ENCODE assay signal across 14 cellular contexts in the genomic region with DNA sequence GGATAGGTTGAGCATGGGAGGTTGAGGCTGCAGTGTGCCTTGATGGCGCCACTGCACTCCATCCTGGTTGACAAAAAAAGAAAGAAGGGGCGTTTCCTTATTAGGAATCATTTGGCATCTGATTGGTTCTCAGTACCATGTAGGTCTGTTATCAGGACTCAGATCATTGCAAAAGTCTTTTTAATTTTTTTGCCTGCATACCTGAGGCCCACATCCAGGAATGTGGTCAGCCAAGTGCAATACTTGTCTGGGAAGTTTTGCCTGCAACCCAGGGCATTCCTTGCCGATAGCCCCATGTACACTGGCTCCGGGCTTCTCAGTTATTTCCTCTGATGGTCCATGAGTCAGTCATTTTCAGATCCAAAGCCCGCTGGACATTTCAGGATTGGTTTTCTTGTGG. TPM values are rescaled to one million over a fixed set of nuclear protein-coding genes. Genes with fewer than 3 reads are reported as not detected.
DNase-seq lines count a peak whose midpoint lies in the region; ATAC-seq and TF ChIP-seq lines count a peak whose summit lies in the region.
"Had no signal": no experiment of that assay in that cellular context is flagged by ENCODE, and none has a peak within 500 bp of the region (broad histone marks: within the 10 kb centered on the region; RNA-seq: fewer than 3 reads in every experiment).

No MANE protein-coding gene starts in this region.

- no peak overlapping the region for H2AFZ ChIP-seq in GM23338
- H2AFZ ChIP-seq in SK-N-SH (ENCODE audit: low read depth): no peak overlapping the region
- H2AFZ ChIP-seq: neural progenitor cell had no signal

- H3K9me3 Mint-ChIP-seq in GM23338: no peaks in the 10 kb centered on the region
- H3K9me3 Mint-ChIP-seq in activated CD8-positive, alpha-beta T cell treated with anti-CD3 and anti-CD28 coated beads for 36 hours: no peaks in the 10 kb centered on the region
- H3K9me3 Mint-ChIP-seq: activated naive CD8-positive, alpha-beta T cell treated with anti-CD3 and anti-CD28 coated beads, Interleukin-2, amount 50 U/mL, for 24 hours; neural progenitor cell had no signal

- TF ChIP-seq EP300 in SK-N-SH (IDR thresholded peaks at IDR 0.05; ENCODE audit: borderline replicate concordance in 1 of 2, low read depth in 1 of 2, low read length in 1 of 2): peak in 1 of 2 experiments; percentile 46; a peak in 1 of 4 replicates

- H3K27ac ChIP-seq in GM23338 (ENCODE audit: low read depth) (0 out of 2 replicates have a peak overlapping the region, but pooled peaks have one; percentile 14), SK-N-SH (ENCODE audit: low read depth in 2 of 2, low read length in 1 of 2) (peak overlapping the region in 1 of 2 experiments; percentile 66; a peak in 2 of 4 replicates), substantia nigra (ENCODE audit: low read depth, low read length, poor library complexity, severe bottlenecking) (peak overlapping the region; percentile 54)
- H3K27ac ChIP-seq: neural progenitor cell had no signal

- H3K4me1 Mint-ChIP-seq in GM23338: no peaks in the 10 kb centered on the region
- H3K4me1 Mint-ChIP-seq in activated CD8-positive, alpha-beta T cell treated with anti-CD3 and anti-CD28 coated beads for 36 hours (ENCODE audit: low read depth): peaks cover 25% of the 10 kb centered on the region
- H3K4me1 Mint-ChIP-seq: neural progenitor cell had no signal

- H3K36me3 ChIP-seq in GM23338 (ENCODE audit: insufficient read depth) (peaks cover 44% of the 10 kb centered on the region), SK-N-SH (replicated peaks in 1 of 2; ENCODE audit: control insufficient read depth in 1 of 2, insufficient read depth in 2 of 2, low read length in 1 of 2) (peaks cover 48 to 71% of the 10 kb centered on the region in 2 experiments)
- H3K36me3 ChIP-seq: neural progenitor cell had no signal

- no peak for DNase-seq in GM23338 (ENCODE audit: low spot score)
- DNase-seq in SK-N-SH: no peak
- DNase-seq in glomerular visceral epithelial cell (ENCODE audit: extremely low spot score): peak; percentile 36
- no peak for DNase-seq in substantia nigra (lab: John Stamatoyannopoulos, UW)
- DNase-seq in activated CD8-positive, alpha-beta T cell treated with anti-CD3 and anti-CD28 coated beads for 36 hours: no peak
- no peak for DNase-seq in foreskin melanocyte
- DNase-seq: activated naive CD8-positive, alpha-beta T cell treated with anti-CD3 and anti-CD28 coated beads, Interleukin-2, amount 50 U/mL, for 24 hours; NCI-H1048; RPMI8226 had no signal

- no peak overlapping the region for H3K9ac ChIP-seq in SK-N-SH
- H3K9ac ChIP-seq: neural progenitor cell had no signal

- ATAC-seq in GM23338: no peak
- ATAC-seq in activated CD8-positive, alpha-beta T cell treated with anti-CD3 and anti-CD28 coated beads for 36 hours: no peak
- no peak for ATAC-seq in HG03439 (IDR thresholded peaks at IDR 0.05; ENCODE audit: unreplicated experiment)
- ATAC-seq: left lobe of liver had no signal

- 65% methylated on average over 5 of the region's 5 CpGs for WGBS in SK-N-SH (ENCODE audit: low lambda C conversion rate)

- CTCF ChIA-PET in SK-N-SH (lab: Yijun Ruan, JAX): interaction anchor here (3.1 to 4.0 kb wide), 2 partner anchors 119 to 160 kb away, joined by 32 to 36 read pairs; no protein-coding TSS in a partner anchor
- CTCF ChIA-PET in activated CD8-positive, alpha-beta T cell treated with anti-CD3 and anti-CD28 coated beads for 36 hours (lab: Charles Lee): interaction anchor here (0.6 to 4.1 kb wide), 4 partner anchors 10 to 159 kb away, joined by 4 to 86 read pairs (median 34); no protein-coding TSS in a partner anchor

- H3K4me2 ChIP-seq in GM23338 (no peak overlapping the region), SK-N-SH (peak overlapping the region; percentile 7; the same call in 1 of the 2 replicates)
- H3K4me2 ChIP-seq: neural progenitor cell had no signal

- no peaks in the 10 kb centered on the region for H3K27me3 Mint-ChIP-seq in GM23338 (ENCODE audit: insufficient read depth, low read depth, poor library complexity)
- no peaks in the 10 kb centered on the region for H3K27me3 Mint-ChIP-seq in activated CD8-positive, alpha-beta T cell treated with anti-CD3 and anti-CD28 coated beads for 36 hours
- H3K27me3 Mint-ChIP-seq: activated naive CD8-positive, alpha-beta T cell treated with anti-CD3 and anti-CD28 coated beads, Interleukin-2, amount 50 U/mL, for 24 hours had no signal

- H3K4me3 Mint-ChIP-seq in GM23338: no peak overlapping the region
- H3K4me3 Mint-ChIP-seq in activated CD8-positive, alpha-beta T cell treated with anti-CD3 and anti-CD28 coated beads for 36 hours: no peak overlapping the region
- H3K4me3 Mint-ChIP-seq: activated naive CD8-positive, alpha-beta T cell treated with anti-CD3 and anti-CD28 coated beads, Interleukin-2, amount 50 U/mL, for 24 hours; neural progenitor cell had no signal

- H3K9me3 ChIP-seq in SK-N-SH: no peaks in the 10 kb centered on the region
- H3K9me3 ChIP-seq: HAP-1 had no signal

- no peak for TF ChIP-seq CTCF in GM23338 (conservative IDR thresholded peaks at IDR 0.05; ENCODE audit: low read depth in 2 of 2)
- TF ChIP-seq CTCF in SK-N-SH (IDR thresholded peaks at IDR 0.05): no peak
- TF ChIP-seq CTCF in activated CD8-positive, alpha-beta T cell treated with anti-CD3 and anti-CD28 coated beads for 36 hours (IDR thresholded peaks at IDR 0.05): no peak

- H3K27ac Mint-ChIP-seq in GM23338: no peak overlapping the region
- no peak overlapping the region for H3K27ac Mint-ChIP-seq in activated CD8-positive, alpha-beta T cell treated with anti-CD3 and anti-CD28 coated beads for 36 hours
- H3K27ac Mint-ChIP-seq: neural progenitor cell had no signal

- no peaks in the 10 kb centered on the region for H3K4me1 ChIP-seq in GM23338 (ENCODE audit: insufficient read depth)
- H3K4me1 ChIP-seq in SK-N-SH (ENCODE audit: control insufficient read depth in 1 of 2, insufficient read depth in 2 of 2, low read depth in 1 of 2, low read length in 1 of 2): peaks cover 0 to 17% of the 10 kb centered on the region in 2 experiments; a peak in 3 of 4 replicates
- H3K4me1 ChIP-seq: HAP-1, neural progenitor cell had no signal

- peaks cover 42% of the 10 kb centered on the region for H3K36me3 Mint-ChIP-seq in GM23338 (ENCODE audit: low read depth)
- peaks cover 41% of the 10 kb centered on the region for H3K36me3 Mint-ChIP-seq in activated CD8-positive, alpha-beta T cell treated with anti-CD3 and anti-CD28 coated beads for 36 hours (ENCODE audit: low read depth)

- intact Hi-C loops in activated CD8-positive, alpha-beta T cell treated with anti-CD3 and anti-CD28 coated beads for 36 hours (cut with micrococcal nuclease): loop anchor here (10.0 kb wide), 1 partner anchor 135 kb away; no protein-coding TSS in a partner anchor

- POLR2A ChIA-PET in SK-N-SH (lab: Yijun Ruan, JAX): no interaction called here
- POLR2A ChIA-PET in activated CD8-positive, alpha-beta T cell treated with anti-CD3 and anti-CD28 coated beads for 36 hours (lab: Charles Lee): no interaction called here

- H3K4me3 ChIP-seq in GM23338 (no peak overlapping the region), SK-N-SH (ENCODE audit: low read depth in 2 of 2, low read length in 1 of 2) (no peak overlapping the region)
- H3K4me3 ChIP-seq: HAP-1, neural progenitor cell, skin epidermis had no signal

- TF ChIP-seq RAD21 in SK-N-SH (IDR thresholded peaks at IDR 0.05; ENCODE audit: low read length): no peak

- H3K27me3 ChIP-seq in GM23338 (ENCODE audit: insufficient read depth) (no peaks in the 10 kb centered on the region), SK-N-SH (ENCODE audit: insufficient read depth) (no peaks in the 10 kb centered on the region)
- H3K27me3 ChIP-seq: neural progenitor cell had no signal

- H4K20me1 ChIP-seq in GM23338 (replicated peaks; ENCODE audit: insufficient read depth) (no peaks in the 10 kb centered on the region), SK-N-SH (ENCODE audit: insufficient read depth) (no peaks in the 10 kb centered on the region; the same call in none of the 2 replicates)

- H3K9me2 ChIP-seq in GM23338 (ENCODE audit: insufficient read depth) (no peaks in the 10 kb centered on the region), SK-N-SH (no peaks in the 10 kb centered on the region)

- H3K79me2 ChIP-seq in GM23338 (replicated peaks; ENCODE audit: insufficient read depth) (no peaks in the 10 kb centered on the region), SK-N-SH (ENCODE audit: insufficient read depth) (peaks cover 14% of the 10 kb centered on the region; the same call in 1 of the 2 replicates)

- H3F3A ChIP-seq in GM23338 (replicated peaks; ENCODE audit: low read depth) (0 out of 2 replicates have a peak, but pooled peaks cover 6% of the 10 kb centered on the region), SK-N-SH (replicated peaks; ENCODE audit: insufficient read depth) (peaks cover 53% of the 10 kb centered on the region)

TF ChIP-seq in GM23338, 12 proteins besides CTCF, POLR2A, EP300 and RAD21 (continues in another document):
- no peak for TF ChIP-seq EZH2phosphoT487 (IDR thresholded peaks at IDR 0.05; ENCODE audit: unreplicated experiment)

TF ChIP-seq in SK-N-SH, 30 proteins besides CTCF, POLR2A, EP300 and RAD21:
- no peak for TF ChIP-seq YY1 (IDR thresholded peaks at IDR 0.05; ENCODE audit: low read depth)
- TF ChIP-seq TEAD4 (IDR thresholded peaks at IDR 0.05; ENCODE audit: borderline replicate concordance, insufficient read depth): peak; percentile 47; the same call in 1 of the 2 replicates
TF ChIP-seq in SK-N-SH: peak in this region for 1.

RNA-seq across cellular contexts. Expression of gene CRTC3, which starts 50.1 kb away (rescaled TPM):
- total RNA-seq in GM23338 (2014; rRNA removed; shearing (Covaris generic)): 3.8 and 6.5 TPM in 2 replicates
- 1.2 and 2.8 TPM in 2 replicates for polyA plus RNA-seq in GM23338 (2016; fragmentation: Nextera tagmentation; extraction: Ambion mirVana)
- 16.7 TPM in 2 replicates for polyA plus RNA-seq in SK-N-SH (2012; rRNA removed)
- polyA plus RNA-seq in SK-N-SH (2012; cell fraction: cytosol; rRNA removed): 9.5 and 12.3 TPM in 2 replicates
- polyA plus RNA-seq in SK-N-SH (2012; cell fraction: nucleus; rRNA removed): 31.4 and 40.2 TPM in 2 replicates
- total RNA-seq in activated CD8-positive, alpha-beta T cell treated with anti-CD3 and anti-CD28 coated beads for 36 hours: 10 to 100 TPM; 27.1 to 28.7 TPM
